In the genomic region with DNA sequence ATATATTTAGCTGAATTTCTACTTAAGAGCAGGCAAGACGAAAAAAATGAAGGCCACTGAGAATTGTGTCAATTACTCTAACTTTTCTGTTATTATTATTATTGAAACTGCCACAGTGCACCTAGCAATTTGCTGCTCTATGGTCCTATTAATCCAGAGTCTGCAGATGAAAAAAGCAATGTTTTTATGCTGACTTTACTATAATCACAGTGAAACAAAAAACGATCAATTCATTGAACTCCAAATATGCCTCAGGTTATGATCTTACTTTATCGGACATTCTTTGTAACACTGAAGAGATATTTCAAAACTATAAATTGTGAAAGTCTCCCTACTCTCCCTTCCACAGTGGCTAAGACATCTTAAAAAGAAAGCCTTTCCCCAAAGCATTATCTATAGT, we compare ENCODE assay signal across 35 cellular contexts.
"Had no signal": no experiment of that assay in that cellular context is flagged by ENCODE, and none has a peak within 500 bp of the region (broad histone marks: within the 10 kb centered on the region; RNA-seq: fewer than 3 reads in every experiment).

No MANE protein-coding gene starts in this region.

- H3K9me3 ChIP-seq: adrenal gland, ascending aorta, body of pancreas, breast epithelium had no signal

- H3K27ac ChIP-seq: adrenal gland, ascending aorta, body of pancreas, brain microvascular endothelial cell, breast epithelium, cardiac muscle cell had no signal

- H3K36me3 ChIP-seq: adrenal gland, ascending aorta, brain microvascular endothelial cell, breast epithelium, cardiac muscle cell had no signal

- DNase-seq: activated effector memory CD4-positive, alpha-beta T cell treated with anti-CD3 and anti-CD28 coated beads, Interleukin-2, amount 50 U/mL, for 16 hours; activated effector memory CD4-positive, alpha-beta T cell treated with Interleukin-2 at 50 U/mL for 16 hours; activated gamma-delta T cell; activated gamma-delta T cell treated with Interleukin-2 at 50 U/mL for 16 hours; activated naive CD4-positive, alpha-beta T cell; activated naive CD4-positive, alpha-beta T cell treated with anti-CD3 and anti-CD28 coated beads for 36 hours; activated naive CD4-positive, alpha-beta T cell treated with anti-CD3 and anti-CD28 coated beads, Interleukin-2, amount 10 ng/mL, durations not matched to agents 7 days and 5 days; activated naive CD4-positive, alpha-beta T cell treated with anti-CD3 and anti-CD28 coated beads, Interleukin-2, amount 50 U/mL, for 16 hours; activated naive CD4-positive, alpha-beta T cell treated with Interleukin-2 at 50 U/mL for 16 hours; activated naive CD8-positive, alpha-beta T cell treated with anti-CD3 and anti-CD28 coated beads for 36 hours; activated naive CD8-positive, alpha-beta T cell treated with anti-CD3 and anti-CD28 coated beads, Interleukin-2, amount 10 ng/mL, durations not matched to agents 7 days and 5 days; activated naive CD8-positive, alpha-beta T cell treated with anti-CD3 and anti-CD28 coated beads, Interleukin-2, amount 50 U/mL, for 24 hours; activated T-cell treated with anti-CD3 and anti-CD28 coated beads for 4 hours; activated T-cell treated with anti-CD3 and anti-CD28 coated beads, Interleukin-2, amount 50 U/mL, for 1 hour; activated T-cell treated with anti-CD3 and anti-CD28 coated beads, Interleukin-2, amount 50 U/mL, for 24 hours; activated T-cell treated with anti-CD3 and anti-CD28 coated beads, Interleukin-2, amount 50 U/mL, for 4 hours; activated T-cell treated with anti-CD3 and anti-CD28 coated beads, Interleukin-2, amount 50 U/mL, for 48 hours; activated T-cell treated with anti-CD3 and anti-CD28 coated beads, Interleukin-2, amount 50 U/mL, for 72 hours; adrenal gland; amniotic stem cell; amygdala; anterior cingulate cortex; aorta; body of pancreas; brain microvascular endothelial cell; caudate nucleus; central memory CD4-positive, alpha-beta T cell; cerebellar nuclear complex had no signal

- H3K4me1 ChIP-seq: adrenal gland, ascending aorta, body of pancreas, breast epithelium had no signal

- ATAC-seq: activated naive CD4-positive, alpha-beta T cell treated with anti-CD3 and anti-CD28 coated beads, Interleukin-2, amount 50 U/mL, for 72 hours; activated naive CD8-positive, alpha-beta T cell treated with anti-CD3 and anti-CD28 coated beads, Interleukin-2, amount 50 U/mL, for 24 hours; activated T-cell treated with anti-CD3 and anti-CD28 coated beads, Interleukin-2, amount 50 U/mL, for 4 hours; activated T-cell treated with anti-CD3 and anti-CD28 coated beads, Interleukin-2, amount 50 U/mL, for 72 hours; activated T-helper 17 cell treated with anti-CD3 and anti-CD28 coated beads, Interleukin-2, amount 50 U/mL, for 72 hours; body of pancreas had no signal

- H3K4me3 ChIP-seq: adrenal gland, ascending aorta, body of pancreas, breast epithelium, cardiac muscle cell had no signal

- FAIRE-seq: astrocyte, bronchial epithelial cell had no signal

- H3K27me3 ChIP-seq: adrenal gland, ascending aorta, body of pancreas, brain microvascular endothelial cell, cardiac muscle cell had no signal
